In genomic region chr5:141806626-141807025, GRCh38 we compare ENCODE assay signal across 23 cellular contexts.
DNase-seq lines count a peak whose midpoint lies in the region; ATAC-seq and TF ChIP-seq lines count a peak whose summit lies in the region.
"Had no signal": no experiment of that assay in that cellular context is flagged by ENCODE, and none has a peak within 500 bp of the region (broad histone marks: within the 10 kb centered on the region; RNA-seq: fewer than 3 reads in every experiment).

No MANE protein-coding gene starts in this region.

- H3K4me1 ChIP-seq in Loucy (ENCODE audit: insufficient read depth, low read length, poor library complexity, severe bottlenecking): peaks cover 27% of the 10 kb centered on the region
- peaks cover 0 to 42% (median 4%) of the 10 kb centered on the region in 3 donors for H3K4me1 ChIP-seq in gastroesophageal sphincter

- no peaks in the 10 kb centered on the region for H3F3A ChIP-seq in Loucy (ENCODE audit: low read depth)

- H3K27ac ChIP-seq in gastroesophageal sphincter: peak overlapping the region in 3 of 4 donors; percentile 41 to 57 (median 50)
- H3K27ac ChIP-seq: cardiac muscle cell, epithelial cell of prostate had no signal

- H3K36me3 Mint-ChIP-seq in activated CD4-positive, alpha-beta memory T cell treated with anti-CD3 and anti-CD28 coated beads, Interleukin-2, amount 10 ng/mL, durations not matched to agents 7 days and 5 days (ENCODE audit: low read depth): no peaks in the 10 kb centered on the region
- H3K36me3 Mint-ChIP-seq: CD4-positive, CD25-positive, alpha-beta regulatory T cell had no signal

- no peaks in the 10 kb centered on the region for H3K79me2 ChIP-seq in Loucy (ENCODE audit: insufficient read depth, low read length)

- H3K27me3 ChIP-seq in Loucy (ENCODE audit: insufficient read depth, low read length, poor library complexity, severe bottlenecking) (no peaks in the 10 kb centered on the region), gastroesophageal sphincter (peaks cover 88% of the 10 kb centered on the region)

- H3K9me3 ChIP-seq in Loucy (ENCODE audit: insufficient read depth, low read depth, low read length): no peaks in the 10 kb centered on the region
- no peaks in the 10 kb centered on the region for H3K9me3 ChIP-seq in gastroesophageal sphincter
- H3K9me3 ChIP-seq: adrenal gland had no signal

- H3K4me3 Mint-ChIP-seq in activated CD4-positive, alpha-beta memory T cell treated with anti-CD3 and anti-CD28 coated beads, Interleukin-2, amount 10 ng/mL, durations not matched to agents 7 days and 5 days: no peak overlapping the region
- H3K4me3 Mint-ChIP-seq: CD4-positive, CD25-positive, alpha-beta regulatory T cell had no signal

- H3K9me2 ChIP-seq in Loucy (replicated peaks; ENCODE audit: low read depth, low read length): no peaks in the 10 kb centered on the region

- POLR2A ChIA-PET in activated CD4-positive, alpha-beta memory T cell treated with anti-CD3 and anti-CD28 coated beads, Interleukin-2, amount 10 ng/mL, durations not matched to agents 7 days and 5 days (lab: Charles Lee): no interaction called here

- ATAC-seq in gastroesophageal sphincter: no peak
- ATAC-seq in HG03175 (IDR thresholded peaks at IDR 0.05; ENCODE audit: unreplicated experiment): no peak
- ATAC-seq: K562 had no signal

- H3K36me3 ChIP-seq in Loucy (ENCODE audit: insufficient read depth, low read length) (no peaks in the 10 kb centered on the region), gastroesophageal sphincter (no peaks in the 10 kb centered on the region)
- H3K36me3 ChIP-seq: adrenal gland, cardiac muscle cell had no signal

- no peak overlapping the region for H3K9ac ChIP-seq in Loucy (ENCODE audit: low read depth, low read length, poor library complexity, severe bottlenecking)

- WGBS in gastroesophageal sphincter (ENCODE audit: low coverage in 1 of 2), 2 donors: 58 to 82% methylated on average over 3 to 5 of the region's 5 CpGs

- DNase-seq in ELF-1 (ENCODE audit: low read depth, low spot score) (peak; percentile 39), retina (peak; percentile 37), DMS 273 treated with DMSO at 0.1 percent for 48 hours (lab: John Stamatoyannopoulos, UW) (no peak), anterior cingulate cortex (lab: John Stamatoyannopoulos, UW) (no peak)
- DNase-seq in activated CD4-positive, alpha-beta memory T cell treated with anti-CD3 and anti-CD28 coated beads, Interleukin-2, amount 10 ng/mL, durations not matched to agents 7 days and 5 days: no peak
- DNase-seq: activated CD4-positive, alpha-beta T cell treated with anti-CD3 and anti-CD28 coated beads for 1 hour; activated T-cell treated with anti-CD3 and anti-CD28 coated beads, Interleukin-2, amount 50 U/mL, for 1 hour; CD4-positive, CD25-positive, alpha-beta regulatory T cell; DMS153; GF-D8; hippocampal formation; mammary epithelial cell; NCI-H146; NCI-H69; OCI-M1; SHP77 had no signal

- TF ChIP-seq EP300 in gastroesophageal sphincter (IDR thresholded peaks at IDR 0.05): no peak

- CTCF ChIA-PET in activated CD4-positive, alpha-beta memory T cell treated with anti-CD3 and anti-CD28 coated beads, Interleukin-2, amount 10 ng/mL, durations not matched to agents 7 days and 5 days (lab: Charles Lee): interaction anchor here (0.6 to 4.8 kb wide), 5 partner anchors 13 to 113 kb away, joined by 3 to 21 read pairs (median 5); no protein-coding TSS in a partner anchor

- TF ChIP-seq POLR2A in gastroesophageal sphincter (IDR thresholded peaks at IDR 0.05): no peak

- H3K4me2 ChIP-seq in Loucy (ENCODE audit: low read depth, low read length, poor library complexity, severe bottlenecking): no peak overlapping the region

- no peak overlapping the region for H3K27ac Mint-ChIP-seq in activated CD4-positive, alpha-beta memory T cell treated with anti-CD3 and anti-CD28 coated beads, Interleukin-2, amount 10 ng/mL, durations not matched to agents 7 days and 5 days
- H3K27ac Mint-ChIP-seq: CD4-positive, CD25-positive, alpha-beta regulatory T cell had no signal

- H4K20me1 ChIP-seq in Loucy (ENCODE audit: insufficient read depth, low read length, poor library complexity, severe bottlenecking): no peaks in the 10 kb centered on the region

- peaks cover 75% of the 10 kb centered on the region for H3K27me3 Mint-ChIP-seq in activated CD4-positive, alpha-beta memory T cell treated with anti-CD3 and anti-CD28 coated beads, Interleukin-2, amount 10 ng/mL, durations not matched to agents 7 days and 5 days

- TF ChIP-seq CTCF in Loucy (conservative IDR thresholded peaks at IDR 0.05; ENCODE audit: low read length) (no peak), gastroesophageal sphincter (IDR thresholded peaks at IDR 0.05) (no peak)

- H2AFZ ChIP-seq in Loucy (ENCODE audit: low read length): 0 out of 2 replicates have a peak overlapping the region, but pooled peaks have one; percentile 29

- H3K4me3 ChIP-seq in Loucy (ENCODE audit: low read length, poor library complexity, severe bottlenecking) (no peak overlapping the region), gastroesophageal sphincter (no peak overlapping the region)
- H3K4me3 ChIP-seq: adrenal gland, cardiac muscle cell, K562 had no signal

- no peaks in the 10 kb centered on the region for H3K9me3 Mint-ChIP-seq in activated CD4-positive, alpha-beta memory T cell treated with anti-CD3 and anti-CD28 coated beads, Interleukin-2, amount 10 ng/mL, durations not matched to agents 7 days and 5 days

- H3K4me1 Mint-ChIP-seq in activated CD4-positive, alpha-beta memory T cell treated with anti-CD3 and anti-CD28 coated beads, Interleukin-2, amount 10 ng/mL, durations not matched to agents 7 days and 5 days: peaks cover 6% of the 10 kb centered on the region
- H3K4me1 Mint-ChIP-seq: CD4-positive, CD25-positive, alpha-beta regulatory T cell had no signal

Comparison
In these comparisons a context has a peak if more than half of its experiments do, and no peak if none do; other contexts are left out.
1. DNase-seq: peak in ELF-1 (single experiment) and retina (single experiment); none in DMS 273 treated with DMSO at 0.1 percent for 48 hours (single experiment), activated CD4-positive, alpha-beta memory T cell treated with anti-CD3 and anti-CD28 coated beads, Interleukin-2, amount 10 ng/mL, durations not matched to agents 7 days and 5 days (single experiment) and anterior cingulate cortex (0 of 58).